In the genomic region with DNA sequence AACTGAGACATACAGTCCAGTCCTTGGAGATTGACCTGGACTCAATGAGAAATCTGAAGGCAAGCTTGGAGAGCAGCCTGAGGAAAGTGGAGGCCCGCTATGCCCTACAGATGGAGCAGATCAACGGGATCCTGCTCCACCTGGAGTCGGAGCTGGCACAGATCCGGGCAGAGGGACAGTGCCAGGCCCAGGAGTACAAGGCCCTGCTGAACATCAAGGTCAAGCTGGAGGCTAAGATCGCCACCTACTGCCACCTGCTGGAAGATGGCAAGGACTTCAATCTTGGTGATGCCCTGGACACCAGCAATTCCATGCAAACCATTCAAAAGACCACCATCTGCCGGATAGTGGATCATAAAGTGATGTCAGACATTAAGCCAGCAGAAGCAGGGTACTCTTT, we compare ENCODE assay signal across 1 cellular context.
TF ChIP-seq lines count a peak whose summit lies in the region.

No MANE protein-coding gene starts in this region.

TF ChIP-seq in SK-N-SH treated with all-trans-retinoic acid at 6 μM for 48 hours, 23 proteins besides CTCF, POLR2A, EP300 and RAD21 (continued from another document):
- TF ChIP-seq, protein P1, sequence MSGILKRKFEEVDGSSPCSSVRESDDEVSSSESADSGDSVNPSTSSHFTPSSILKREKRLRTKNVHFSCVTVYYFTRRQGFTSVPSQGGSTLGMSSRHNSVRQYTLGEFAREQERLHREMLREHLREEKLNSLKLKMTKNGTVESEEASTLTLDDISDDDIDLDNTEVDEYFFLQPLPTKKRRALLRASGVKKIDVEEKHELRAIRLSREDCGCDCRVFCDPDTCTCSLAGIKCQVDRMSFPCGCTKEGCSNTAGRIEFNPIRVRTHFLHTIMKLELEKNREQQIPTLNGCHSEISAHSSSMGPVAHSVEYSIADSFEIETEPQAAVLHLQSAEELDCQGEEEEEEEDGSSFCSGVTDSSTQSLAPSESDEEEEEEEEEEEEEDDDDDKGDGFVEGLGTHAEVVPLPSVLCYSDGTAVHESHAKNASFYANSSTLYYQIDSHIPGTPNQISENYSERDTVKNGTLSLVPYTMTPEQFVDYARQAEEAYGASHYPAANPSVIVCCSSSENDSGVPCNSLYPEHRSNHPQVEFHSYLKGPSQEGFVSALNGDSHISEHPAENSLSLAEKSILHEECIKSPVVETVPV (CRISPR knock-in tag; IDR thresholded peaks at IDR 0.05) = no peak
- TF ChIP-seq SNAI2 (CRISPR knock-in tag; IDR thresholded peaks at IDR 0.05) (no peak), ZNF565 (CRISPR knock-in tag; conservative IDR thresholded peaks at IDR 0.05; ENCODE audit: low read depth) (no peak), RARB (CRISPR knock-in tag; IDR thresholded peaks at IDR 0.05) (no peak)
